8 cellular contexts compared by ENCODE assay signal in the genomic region with DNA sequence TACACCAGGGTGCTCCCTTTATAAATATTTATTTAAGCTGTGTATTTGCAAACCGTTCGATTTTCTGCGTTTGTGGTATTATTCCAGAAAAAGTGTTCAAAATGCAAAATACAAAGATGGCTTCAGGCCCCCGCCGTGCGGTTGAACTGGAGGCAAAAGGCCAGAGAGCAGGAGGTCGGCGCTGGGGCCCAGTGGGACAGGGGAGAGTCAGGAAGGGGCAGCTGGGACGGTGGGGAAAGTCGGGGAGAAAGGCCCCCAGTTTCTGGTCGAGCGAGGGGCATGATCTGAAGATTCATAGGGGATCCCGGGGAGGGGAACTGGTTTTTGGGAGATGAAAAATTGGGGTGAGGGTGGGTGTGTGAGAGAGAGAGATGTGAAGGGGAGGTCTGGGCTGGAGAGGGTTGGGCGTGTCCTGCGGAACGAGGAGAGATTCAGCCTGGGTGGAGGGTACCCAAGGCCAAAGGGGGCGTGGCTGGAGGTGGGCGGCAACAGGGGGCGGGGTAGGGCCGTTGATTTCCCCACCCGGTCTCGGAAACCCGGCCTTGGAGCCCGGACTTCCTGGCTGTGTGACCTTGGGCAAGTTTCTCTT. TPM values are rescaled to one million over a fixed set of nuclear protein-coding genes. Genes with fewer than 3 reads are reported as not detected.
DNase-seq lines count a peak whose midpoint lies in the region; ATAC-seq and TF ChIP-seq lines count a peak whose summit lies in the region.

No MANE protein-coding gene starts in this region.

- TF ChIP-seq CTCF in C4-2B (conservative IDR thresholded peaks at IDR 0.05): no peak
- TF ChIP-seq CTCF in PC-9 (conservative IDR thresholded peaks at IDR 0.05): no peak
- no peak for TF ChIP-seq CTCF in retinal pigment epithelial cell (conservative IDR thresholded peaks at IDR 0.05; ENCODE audit: low read depth, low read length)

- H4K20me1 ChIP-seq in PC-9 (ENCODE audit: insufficient read depth): peaks cover 27% of the 10 kb centered on the region

- peaks cover 12% of the 10 kb centered on the region for H3K4me1 ChIP-seq in PC-9 (replicated peaks; ENCODE audit: insufficient read depth)

- no TSS peak for BruUV-seq in PC-9 (replicated peaks; lab: Mats Ljungman, UMichigan)

- H3K27me3 ChIP-seq in H7 (ENCODE audit: control insufficient read depth, insufficient read depth, low read length): peaks cover 18% of the 10 kb centered on the region; the same call in 1 of the 2 replicates
- H3K27me3 ChIP-seq in PC-9 (ENCODE audit: insufficient read depth, low read depth): no peaks in the 10 kb centered on the region

- H3K9me2 ChIP-seq in PC-9 (ENCODE audit: insufficient read depth): no peaks in the 10 kb centered on the region

- H3K27ac ChIP-seq in C4-2B: peak overlapping the region; percentile 96
- H3K27ac ChIP-seq in PC-9: peak overlapping the region; percentile 68

- no peaks in the 10 kb centered on the region for H3K9me3 ChIP-seq in PC-9 (ENCODE audit: insufficient read depth, low read depth)

- CTCF ChIA-PET in PC-9 (lab: Charles Lee): interaction anchor here (0.6 kb wide), 1 partner anchor 841 kb away, joined by 5 read pairs; no protein-coding TSS in a partner anchor

- H3K4me3 ChIP-seq in H7 (ENCODE audit: insufficient read depth, low read depth, low read length) (peak overlapping the region; percentile 80), PC-9 (peak overlapping the region; percentile 90), retinal pigment epithelial cell (ENCODE audit: low read length) (peak overlapping the region; percentile 90)

- DNase-seq in H7 (peak; percentile 99), PC-9 (peak; percentile 53 to 67), astrocyte of the hippocampus (ENCODE audit: low read depth, low spot score) (peak; percentile 88), hepatic stellate cell (ENCODE audit: low spot score) (peak; percentile 69), retinal pigment epithelial cell (ENCODE audit: low read depth) (no peak)

- H2AFZ ChIP-seq in PC-9: peak overlapping the region; percentile 85

- peaks cover 27% of the 10 kb centered on the region; the same call in 1 of the 2 replicates for H3F3A ChIP-seq in PC-9 (ENCODE audit: insufficient read depth, low read depth)

- ATAC-seq in GM19023 (IDR thresholded peaks at IDR 0.05; ENCODE audit: unreplicated experiment): no peak
- ATAC-seq in GM19328 (IDR thresholded peaks at IDR 0.05; ENCODE audit: unreplicated experiment): no peak

- H3K36me3 ChIP-seq in H7 (replicated peaks; ENCODE audit: control insufficient read depth, insufficient read depth, low read length): no peaks in the 10 kb centered on the region
- no peaks in the 10 kb centered on the region for H3K36me3 ChIP-seq in PC-9 (ENCODE audit: low read depth)

- H3K4me2 ChIP-seq in PC-9: peak overlapping the region; percentile 90

- intact Hi-C loops in PC-9 (cut with micrococcal nuclease; ENCODE audit: unreplicated experiment): loop anchor here (5.0 kb wide), 1 partner anchor 37 kb away; no protein-coding TSS in a partner anchor

- H3K79me2 ChIP-seq in PC-9 (ENCODE audit: low read depth): peaks cover 18% of the 10 kb centered on the region; the same call in 1 of the 2 replicates

- POLR2A ChIA-PET in PC-9 (lab: Charles Lee; ENCODE audit: unreplicated experiment): interaction anchor here (0.6 kb wide), 1 partner anchor 16 kb away, joined by 4 read pairs; no protein-coding TSS in a partner anchor

RNA-seq across cellular contexts. Expression of gene ISOC2, which starts 0.7 kb away (rescaled TPM):
- 178 and 185 TPM in 2 replicates for total RNA-seq in H7 (2014; rRNA removed; shearing (Covaris generic))
- total RNA-seq in PC-9 (2021): 92.4 and 113 TPM in 2 replicates

RNA-seq across cellular contexts. Expression of gene C19orf85, which starts 3.8 kb away (rescaled TPM):
- 1.6 and 3.7 TPM in 2 replicates for total RNA-seq in H7 (2014; rRNA removed; shearing (Covaris generic))
- total RNA-seq in PC-9 (2021): 0.73 and 0.74 TPM in 2 replicates

RNA-seq across cellular contexts. Expression of gene ZNF628, which starts 15.7 kb away (rescaled TPM):
- total RNA-seq in H7 (2014; rRNA removed; shearing (Covaris generic)): 5.8 and 8.1 TPM in 2 replicates
- total RNA-seq in PC-9 (2021): 17.7 and 19.3 TPM in 2 replicates

RNA-seq across cellular contexts. Expression of gene SHISA7, which starts 17.7 kb away (rescaled TPM):
- total RNA-seq in H7 (2014; rRNA removed; shearing (Covaris generic)): 0.04 and 0.07 TPM in 2 replicates
- total RNA-seq in PC-9 (2021): not detected in 2 replicates

RNA-seq across cellular contexts. Expression of gene NAT14, which starts 24.2 kb away (rescaled TPM):
- 56.0 and 71.2 TPM in 2 replicates for total RNA-seq in H7 (2014; rRNA removed; shearing (Covaris generic))
- total RNA-seq in PC-9 (2021): 61.6 and 103 TPM in 2 replicates
